In the genomic region with DNA sequence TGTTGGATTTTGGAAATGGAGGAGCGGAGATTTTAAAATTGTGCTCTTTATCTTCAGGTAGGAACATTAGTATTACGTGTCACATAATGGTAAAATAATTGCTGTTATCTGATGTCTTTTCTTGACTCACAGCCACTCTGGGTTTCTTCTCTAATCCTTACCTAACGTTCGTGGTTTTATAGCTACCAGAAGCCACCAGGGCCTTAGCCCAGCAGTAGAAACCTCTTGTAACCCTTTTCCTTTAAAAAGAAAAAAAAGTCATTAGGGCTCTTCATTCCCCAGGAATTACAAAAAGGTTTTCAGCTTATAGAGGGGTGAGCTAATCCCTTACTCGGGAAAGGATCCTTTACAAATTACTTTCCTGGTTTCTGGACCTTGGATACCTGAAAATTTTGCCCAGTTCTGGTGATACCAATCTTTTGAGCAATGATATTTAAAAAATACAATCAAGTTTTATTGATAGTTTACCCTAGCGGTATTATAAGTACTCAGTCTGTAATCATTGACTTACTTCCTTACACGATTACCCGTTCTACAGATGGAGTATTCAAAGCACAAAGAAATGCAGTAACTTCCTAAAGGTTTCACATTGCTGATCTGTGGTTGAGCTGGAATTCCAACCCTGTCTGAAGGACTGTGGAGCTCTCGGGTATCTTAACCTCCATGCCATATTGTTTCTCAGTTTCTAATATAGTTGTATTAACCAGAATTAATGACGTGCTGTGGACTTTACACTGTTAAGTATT, we compare ENCODE assay signal across 7 cellular contexts. TPM values are rescaled to one million over a fixed set of nuclear protein-coding genes. Genes with fewer than 3 reads are reported as not detected.
DNase-seq lines count a peak whose midpoint lies in the region; ATAC-seq and TF ChIP-seq lines count a peak whose summit lies in the region.

No MANE protein-coding gene starts in this region.

- DNase-seq in GM23338 (ENCODE audit: low spot score) (peak; percentile 60), Peyer's patch (no peak), epithelial cell of esophagus (ENCODE audit: low read depth) (peak; percentile 21), neuronal stem cell (ENCODE audit: low spot score) (no peak), iPS-NIHi7 (ENCODE audit: extremely low spot score) (no peak)
- no peak for DNase-seq in activated CD4-positive, alpha-beta T cell treated with anti-CD3 and anti-CD28 coated beads for 1 hour

- no peak overlapping the region for H4K8ac ChIP-seq in neuronal stem cell (ENCODE audit: low read depth, low read length)

- no peak overlapping the region for H4K91ac ChIP-seq in neuronal stem cell (ENCODE audit: low read depth, low read length, poor library complexity)

- peak overlapping the region; percentile 96; the same call in 1 of the 2 replicates for H3K27ac Mint-ChIP-seq in GM23338

- no peak overlapping the region for H2BK15ac ChIP-seq in neuronal stem cell (ENCODE audit: low read length)

- peaks cover 3% of the 10 kb centered on the region for H3K79me1 ChIP-seq in neuronal stem cell (ENCODE audit: low read depth, low read length)

- H3K18ac ChIP-seq in neuronal stem cell (ENCODE audit: low read length): no peak overlapping the region

- no peak for ATAC-seq in GM23338
- no peak for ATAC-seq in GM19324 (IDR thresholded peaks at IDR 0.05; ENCODE audit: low FRiP score, unreplicated experiment)

- H3K4me3 Mint-ChIP-seq in GM23338: peak overlapping the region; percentile 95

- H3K14ac ChIP-seq in neuronal stem cell (ENCODE audit: low read length): no peak overlapping the region

- H2BK5ac ChIP-seq in neuronal stem cell (ENCODE audit: low read length): no peak overlapping the region

- H3K4ac ChIP-seq in neuronal stem cell (ENCODE audit: low read length): no peak overlapping the region

- H2AK5ac ChIP-seq in neuronal stem cell (ENCODE audit: low read depth, low read length): no peak overlapping the region

- H3K27ac ChIP-seq in GM23338 (ENCODE audit: low read depth) (peak overlapping the region; percentile 21; the same call in 1 of the 2 replicates), Peyer's patch (peak overlapping the region; percentile 82 to 99 (median 98)), neuronal stem cell (replicated peaks; ENCODE audit: low read length) (no peak overlapping the region)

- H2BK120ac ChIP-seq in neuronal stem cell (ENCODE audit: low read depth, low read length): no peak overlapping the region

- TF ChIP-seq CTCF in GM23338 (conservative IDR thresholded peaks at IDR 0.05; ENCODE audit: low read depth in 2 of 2): no peak
- TF ChIP-seq CTCF in Peyer's patch (IDR thresholded peaks at IDR 0.05): peak in 3 of 6 experiments; percentile 2 to 14 (median 2)
- no peak for TF ChIP-seq CTCF in epithelial cell of esophagus (IDR thresholded peaks at IDR 0.05; ENCODE audit: insufficient read depth, low read depth, low read length, missing control alignments)

- no peaks in the 10 kb centered on the region for H3K9me2 ChIP-seq in GM23338 (ENCODE audit: insufficient read depth)

- H3K36me3 ChIP-seq in GM23338 (ENCODE audit: insufficient read depth): no peaks in the 10 kb centered on the region
- H3K36me3 ChIP-seq in Peyer's patch: peaks cover 0 to 16% (median 0%) of the 10 kb centered on the region in 3 donors
- peaks cover 2 to 3% of the 10 kb centered on the region in 2 donors for H3K36me3 ChIP-seq in neuronal stem cell (replicated peaks in 1 of 2; ENCODE audit: control insufficient read depth in 2 of 2, insufficient read depth in 2 of 2, low read length in 2 of 2)

- H3K27me3 ChIP-seq in GM23338 (ENCODE audit: insufficient read depth) (no peaks in the 10 kb centered on the region), Peyer's patch (no peaks in the 10 kb centered on the region), neuronal stem cell (ENCODE audit: control insufficient read depth in 3 of 3, insufficient read depth in 3 of 3, low read depth in 1 of 3, low read length in 3 of 3) (no peaks in the 10 kb centered on the region)

- H3K36me3 Mint-ChIP-seq in GM23338 (ENCODE audit: low read depth): peaks cover 10% of the 10 kb centered on the region

- H3K4me3 ChIP-seq in GM23338 (peak overlapping the region; percentile 95), Peyer's patch (peak overlapping the region; percentile 58 to 89 (median 80)), epithelial cell of esophagus (ENCODE audit: low read length) (peak overlapping the region; percentile 90), neuronal stem cell (ENCODE audit: low read length in 2 of 2) (peak overlapping the region; percentile 84 to 90)

- no peak overlapping the region for H3K23ac ChIP-seq in neuronal stem cell (ENCODE audit: low read depth, low read length, poor library complexity)

- no peak overlapping the region for H2BK12ac ChIP-seq in neuronal stem cell (ENCODE audit: low read length)

- no peak overlapping the region for H3K9ac ChIP-seq in neuronal stem cell (ENCODE audit: low read depth, low read length, poor library complexity)

- TF ChIP-seq POLR2A in Peyer's patch (IDR thresholded peaks at IDR 0.05): no peak

- H3K4me2 ChIP-seq in GM23338 (peak overlapping the region; percentile 87), neuronal stem cell (ENCODE audit: insufficient read depth, low read length, poor library complexity, severe bottlenecking) (peak overlapping the region; percentile 77)

- peaks cover 17% of the 10 kb centered on the region for H3K4me1 ChIP-seq in GM23338 (ENCODE audit: insufficient read depth)
- peaks cover 0 to 9% (median 0%) of the 10 kb centered on the region in 4 donors for H3K4me1 ChIP-seq in Peyer's patch
- no peaks in the 10 kb centered on the region for H3K4me1 ChIP-seq in neuronal stem cell (ENCODE audit: control insufficient read depth in 2 of 2, insufficient read depth in 1 of 2, low read depth in 1 of 2, low read length in 2 of 2)

- no peaks in the 10 kb centered on the region; the same call in 2 of the 3 replicates for H3K9me3 Mint-ChIP-seq in GM23338

- H2AFZ ChIP-seq in GM23338 (no peak overlapping the region), neuronal stem cell (ENCODE audit: low read length) (peak overlapping the region; percentile 100)

- no peaks in the 10 kb centered on the region for H3F3A ChIP-seq in GM23338 (replicated peaks; ENCODE audit: low read depth)

- H3K9me3 ChIP-seq in Peyer's patch (no peaks in the 10 kb centered on the region), neuronal stem cell (replicated peaks in 1 of 2; ENCODE audit: control insufficient read depth in 2 of 2, insufficient read depth in 1 of 2, low read depth in 1 of 2, low read length in 2 of 2) (no peaks in the 10 kb centered on the region)

- H4K20me1 ChIP-seq in GM23338 (replicated peaks; ENCODE audit: insufficient read depth): 0 out of 2 replicates have a peak, but pooled peaks cover 1% of the 10 kb centered on the region

- H3K4me1 Mint-ChIP-seq in GM23338: peaks cover 18% of the 10 kb centered on the region

- H3K79me2 ChIP-seq in GM23338 (replicated peaks; ENCODE audit: insufficient read depth): peaks cover 41% of the 10 kb centered on the region

- peaks cover 11% of the 10 kb centered on the region for H3K27me3 Mint-ChIP-seq in GM23338 (ENCODE audit: insufficient read depth, low read depth, poor library complexity)

- WGBS in neuronal stem cell (ENCODE audit: extremely low coverage in 2 of 2, insufficient read length in 2 of 2, insufficient replicate concordance in 1 of 2), 2 donors: no CpG with 5 or more reads among the region's 10 CpGs

TF ChIP-seq in GM23338, 12 proteins besides CTCF, POLR2A, EP300 and RAD21:
- no peak for TF ChIP-seq EZH2 (IDR thresholded peaks at IDR 0.05; ENCODE audit: low read depth, unreplicated experiment)
- no peak for TF ChIP-seq ZNF331 (CRISPR knock-in tag; IDR thresholded peaks at IDR 0.05; ENCODE audit: low read depth)
- no peak for TF ChIP-seq NANOG (IDR thresholded peaks at IDR 0.05; ENCODE audit: borderline replicate concordance)
- no peak for TF ChIP-seq ZNF114 (CRISPR knock-in tag; IDR thresholded peaks at IDR 0.05)
- TF ChIP-seq CREB1 (CRISPR knock-in tag; IDR thresholded peaks at IDR 0.05; ENCODE audit: low read depth): no peak
- TF ChIP-seq EZH2phosphoT487 (IDR thresholded peaks at IDR 0.05; ENCODE audit: unreplicated experiment): no peak
TF ChIP-seq in GM23338: peak in this region for 0.

RNA-seq across cellular contexts. Expression of a gene that starts 1.6 kb away (rescaled TPM):
- total RNA-seq in GM23338 (2014; rRNA removed; shearing (Covaris generic)): 60.9 and 77.8 TPM in 2 replicates
- 35.7 and 36.5 TPM in 2 replicates for polyA plus RNA-seq in GM23338 (2016; fragmentation: Nextera tagmentation; extraction: Ambion mirVana)
- 100 to 1,000 TPM in 1 of 4 donors, 10 to 100 TPM in 3; 47.4 to 138 (median 70.2) TPM for total RNA-seq in Peyer's patch
- 35.2 TPM for polyA plus RNA-seq in neuronal stem cell (2013, experiment 1 of 2)
- 35.9 TPM for polyA plus RNA-seq in neuronal stem cell (2013, experiment 2 of 2)

RNA-seq across cellular contexts. Expression of a gene that starts 35.5 kb away (rescaled TPM):
- not detected in 2 replicates for total RNA-seq in GM23338 (2014; rRNA removed; shearing (Covaris generic))
- polyA plus RNA-seq in GM23338 (2016; fragmentation: Nextera tagmentation; extraction: Ambion mirVana): not detected in 2 replicates
- total RNA-seq in Peyer's patch: not detected
- polyA plus RNA-seq in neuronal stem cell (2013, experiment 1 of 2): not detected
- not detected for polyA plus RNA-seq in neuronal stem cell (2013, experiment 2 of 2)

RNA-seq across cellular contexts. Expression of a gene that starts 42.4 kb away (rescaled TPM):
- total RNA-seq in GM23338 (2014; rRNA removed; shearing (Covaris generic)): not detected in 2 replicates
- not detected in 2 replicates for polyA plus RNA-seq in GM23338 (2016; fragmentation: Nextera tagmentation; extraction: Ambion mirVana)
- not detected for total RNA-seq in Peyer's patch
- polyA plus RNA-seq in neuronal stem cell (2013, experiment 1 of 2): not detected
- not detected for polyA plus RNA-seq in neuronal stem cell (2013, experiment 2 of 2)

Comparison
In these comparisons a context has a peak if more than half of its experiments do, and no peak if none do; other contexts are left out.
1. DNase-seq: peak in GM23338 (single experiment) and epithelial cell of esophagus (single experiment); none in Peyer's patch (0 of 3), neuronal stem cell (single experiment), iPS-NIHi7 (single experiment) and activated CD4-positive, alpha-beta T cell treated with anti-CD3 and anti-CD28 coated beads for 1 hour (single experiment).
2. Peak in every context shown above with its lines, with median percentiles within 50 percentile points of each other: H3K4me3 ChIP-seq.